ENCODE assay signal across 8 cellular contexts in genomic region chr17:38322156-38322779, GRCh38. TPM values are rescaled to one million over a fixed set of nuclear protein-coding genes. Genes with fewer than 3 reads are reported as not detected.
A peak's percentile ranks its signal among the peaks of the same experiment; 100 is the strongest.
DNase-seq lines count a peak whose midpoint lies in the region; ATAC-seq and TF ChIP-seq lines count a peak whose summit lies in the region.

No MANE protein-coding gene starts in this region.

- CTCF ChIA-PET in CD4-positive, alpha-beta T cell (lab: Charles Lee) = interaction anchor here (0.7 to 1.3 kb wide), 5 partner anchors 9 to 92 kb away, joined by 3 read pairs; no protein-coding TSS in a partner anchor
- CTCF ChIA-PET in HCT116 (lab: Charles Lee) = interaction anchor here (0.6 to 1.6 kb wide), 12 partner anchors 9 to 232 kb away, joined by 3 to 8 read pairs (median 4); partner anchors contain the start of genes MRPL45 and SOCS7
- CTCF ChIA-PET in SK-N-SH (lab: Yijun Ruan, JAX) = interaction anchor here (0.7 to 23.5 kb wide), 9 partner anchors 9 to 121 kb away, joined by 3 to 303 read pairs (median 4); partner anchors contain the start of genes GPR179 and SOCS7

- H3K36me3 ChIP-seq in HCT116 (ENCODE audit: control insufficient read depth in 1 of 2, insufficient read depth in 2 of 2, low read length in 2 of 2) = peaks cover 10 to 11% of the 10 kb centered on the region in 2 experiments
- peaks cover 9 to 21% of the 10 kb centered on the region in 2 experiments for H3K36me3 ChIP-seq in SK-N-SH (replicated peaks in 1 of 2; ENCODE audit: control insufficient read depth in 1 of 2, insufficient read depth in 2 of 2, low read length in 1 of 2)
- H3K36me3 ChIP-seq in heart right ventricle = peaks cover 0 to 71% (median 9%) of the 10 kb centered on the region in 9 donors
- H3K36me3 ChIP-seq in spleen = peaks cover 0 to 67% (median 35%) of the 10 kb centered on the region in 6 donors

- TF ChIP-seq POLR2A in HCT116 (IDR thresholded peaks at IDR 0.05; ENCODE audit: borderline replicate concordance, extremely low read depth, insufficient read depth, insufficient read length) (no peak), spleen (IDR thresholded peaks at IDR 0.05) (no peak)

- no peaks in the 10 kb centered on the region for H3K9me2 ChIP-seq in HCT116 (ENCODE audit: insufficient read depth)
- no peaks in the 10 kb centered on the region for H3K9me2 ChIP-seq in SK-N-SH

- H2AFZ ChIP-seq in HCT116 (ENCODE audit: low read depth, low read length, poor library complexity, severe bottlenecking) = no peak overlapping the region
- no peak overlapping the region for H2AFZ ChIP-seq in SK-N-SH (ENCODE audit: low read depth)

- no peaks in the 10 kb centered on the region for H3K27me3 ChIP-seq in CD4-positive, alpha-beta T cell (ENCODE audit: control insufficient read depth, insufficient read depth, low read length)
- H3K27me3 ChIP-seq in HCT116 (ENCODE audit: insufficient read depth, low read length) = no peaks in the 10 kb centered on the region
- no peaks in the 10 kb centered on the region for H3K27me3 ChIP-seq in SK-N-SH (ENCODE audit: insufficient read depth)
- H3K27me3 ChIP-seq in heart right ventricle = no peaks in the 10 kb centered on the region
- no peaks in the 10 kb centered on the region for H3K27me3 ChIP-seq in spleen (replicated peaks in 1 of 7)

- intact Hi-C loops in CD4-positive, alpha-beta T cell (cut with DNase I, micrococcal nuclease) = no loop called here
- intact Hi-C loops in HCT116 (cut with micrococcal nuclease) (no loop called here), heart right ventricle (cut with DNase I) (loop anchor here in 1 of 10 donors (5.0 to 10.0 kb wide), 2 partner anchors 55 to 83 kb away; no protein-coding TSS in a partner anchor), spleen (cut with DNase I; ENCODE audit: low total_unique reads) (no loop called here)

- no peak overlapping the region for H3K4me2 ChIP-seq in HCT116 (ENCODE audit: low read length)
- no peak overlapping the region for H3K4me2 ChIP-seq in SK-N-SH

- H3K79me2 ChIP-seq in HCT116 (ENCODE audit: insufficient read depth, low read length) = no peaks in the 10 kb centered on the region
- H3K79me2 ChIP-seq in SK-N-SH (ENCODE audit: insufficient read depth) = no peaks in the 10 kb centered on the region

- H3K9me3 Mint-ChIP-seq in CD4-positive, alpha-beta T cell = no peaks in the 10 kb centered on the region
- no peaks in the 10 kb centered on the region for H3K9me3 Mint-ChIP-seq in activated naive CD4-positive, alpha-beta T cell treated with anti-CD3 and anti-CD28 coated beads, Interleukin-2, amount 50 U/mL, for 72 hours

- POLR2A ChIA-PET in CD4-positive, alpha-beta T cell (lab: Charles Lee) = no interaction called here
- POLR2A ChIA-PET in HCT116 (lab: Charles Lee) (no interaction called here), SK-N-SH (lab: Yijun Ruan, JAX) (no interaction called here)

- H3K27ac ChIP-seq in CD4-positive, alpha-beta T cell (ENCODE audit: low read depth, low read length) = no peak overlapping the region
- H3K27ac ChIP-seq in HCT116 (ENCODE audit: low read depth, low read length) (no peak overlapping the region), SK-N-SH (ENCODE audit: low read depth in 2 of 2, low read length in 1 of 2) (no peak overlapping the region), heart right ventricle (no peak overlapping the region), spleen (no peak overlapping the region)

- no peaks in the 10 kb centered on the region for H3K9me3 ChIP-seq in CD4-positive, alpha-beta T cell (ENCODE audit: control insufficient read depth, low read length)
- H3K9me3 ChIP-seq in HCT116 (ENCODE audit: control insufficient read depth in 1 of 2, insufficient read depth in 1 of 2, low read depth in 1 of 2, low read length in 2 of 2) (no peaks in the 10 kb centered on the region), SK-N-SH (no peaks in the 10 kb centered on the region), heart right ventricle (no peaks in the 10 kb centered on the region), spleen (no peaks in the 10 kb centered on the region)

- H3K36me3 Mint-ChIP-seq in CD4-positive, alpha-beta T cell (ENCODE audit: low read depth) = peaks cover 43% of the 10 kb centered on the region
- H3K36me3 Mint-ChIP-seq in activated naive CD4-positive, alpha-beta T cell treated with anti-CD3 and anti-CD28 coated beads, Interleukin-2, amount 50 U/mL, for 72 hours = peaks cover 5 to 6% of the 10 kb centered on the region in 2 donors

- H3K4me3 Mint-ChIP-seq in CD4-positive, alpha-beta T cell = no peak overlapping the region

- H4K20me1 ChIP-seq in HCT116 (ENCODE audit: insufficient read depth) (no peaks in the 10 kb centered on the region), SK-N-SH (ENCODE audit: insufficient read depth) (no peaks in the 10 kb centered on the region)

- ATAC-seq in CD4-positive, alpha-beta T cell (ENCODE audit: poor library complexity) = peak; percentile 96
- ATAC-seq in HCT116 = peak; percentile 91
- ATAC-seq in activated naive CD4-positive, alpha-beta T cell treated with anti-CD3 and anti-CD28 coated beads, Interleukin-2, amount 50 U/mL, for 72 hours = peak; percentile 83 to 87
- peak; percentile 30 to 72 (median 69) for ATAC-seq in heart right ventricle
- no peak for ATAC-seq in GM21528 (IDR thresholded peaks at IDR 0.05; ENCODE audit: low FRiP score, unreplicated experiment)

- no peak for TF ChIP-seq EP300 in SK-N-SH (IDR thresholded peaks at IDR 0.05; ENCODE audit: borderline replicate concordance in 1 of 2, low read depth in 1 of 2, low read length in 1 of 2)

- H3F3A ChIP-seq in SK-N-SH (replicated peaks; ENCODE audit: insufficient read depth) = no peaks in the 10 kb centered on the region

- H3K27ac Mint-ChIP-seq in CD4-positive, alpha-beta T cell = no peak overlapping the region
- peak overlapping the region in 1 of 2 donors; percentile 22 for H3K27ac Mint-ChIP-seq in activated naive CD4-positive, alpha-beta T cell treated with anti-CD3 and anti-CD28 coated beads, Interleukin-2, amount 50 U/mL, for 72 hours

- H3K4me3 ChIP-seq in HCT116 (replicated peaks in 1 of 2; ENCODE audit: low read depth in 1 of 2, low read length in 2 of 2) (no peak overlapping the region), SK-N-SH (ENCODE audit: low read depth in 2 of 2, low read length in 1 of 2) (no peak overlapping the region), heart right ventricle (no peak overlapping the region), spleen (no peak overlapping the region)

- no peak overlapping the region for H3K9ac ChIP-seq in HCT116 (ENCODE audit: low read length)
- H3K9ac ChIP-seq in SK-N-SH = no peak overlapping the region

- H3K27me3 Mint-ChIP-seq in CD4-positive, alpha-beta T cell = no peaks in the 10 kb centered on the region

- WGBS in SK-N-SH (ENCODE audit: low lambda C conversion rate) = 20% methylated on average over 5 of the region's 8 CpGs
- 20 to 21% methylated on average over 8 of the region's 8 CpGs for WGBS in heart right ventricle, 2 donors
- WGBS in spleen, 5 donors = 24 to 33% (median 29%) methylated on average over 8 of the region's 8 CpGs

- peaks cover 9% of the 10 kb centered on the region for H3K4me1 Mint-ChIP-seq in CD4-positive, alpha-beta T cell (ENCODE audit: low read depth)

- RAD21 ChIA-PET in HCT116 (lab: Charles Lee; ENCODE audit: low non-redundant PET in 1 of 2, low total read pairs in 2 of 2, uncharacterized antibody in 2 of 2, unreplicated experiment in 2 of 2) = interaction anchor here in 1 of 2 experiments (1.1 kb wide), 1 partner anchor 11 kb away, joined by 3 read pairs; no protein-coding TSS in a partner anchor

- no TSS peak for BruUV-seq in HCT116 (replicated peaks; lab: Mats Ljungman, UMichigan)

- peak; percentile 82 for TF ChIP-seq CTCF in CD4-positive, alpha-beta T cell (IDR thresholded peaks at IDR 0.05)
- TF ChIP-seq CTCF in HCT116 (IDR thresholded peaks at IDR 0.05 in 2 of 3, conservative IDR thresholded peaks at IDR 0.05 in 1 of 3; ENCODE audit: borderline replicate concordance in 1 of 3, insufficient read depth in 1 of 3, low read depth in 2 of 3, low read length in 2 of 3) = peak in 2 of 3 experiments; percentile 47 to 77; a peak in 4 of 6 replicates
- TF ChIP-seq CTCF in SK-N-SH (IDR thresholded peaks at IDR 0.05) = peak; percentile 60
- peak; percentile 61 to 91 (median 83) for TF ChIP-seq CTCF in heart right ventricle (IDR thresholded peaks at IDR 0.05)
- TF ChIP-seq CTCF in spleen (IDR thresholded peaks at IDR 0.05 in 8 of 11, conservative IDR thresholded peaks at IDR 0.05 in 3 of 11) = peak in 10 of 11 experiments; percentile 6 to 91 (median 86)

- DNase-seq in CD4-positive, alpha-beta T cell = peak; percentile 57 to 78 (median 66)
- peak; percentile 28 for DNase-seq in HCT116 (ENCODE audit: low read depth, low spot score)
- DNase-seq in SK-N-SH = peak; percentile 85
- DNase-seq in activated naive CD4-positive, alpha-beta T cell treated with anti-CD3 and anti-CD28 coated beads, Interleukin-2, amount 50 U/mL, for 72 hours (ENCODE audit: low spot score in 2 of 2) = peak in 1 of 2 donors; percentile 81
- DNase-seq in heart right ventricle = peak; percentile 33 to 61
- DNase-seq in spleen = peak; percentile 91
- no peak for DNase-seq in NCI-H187 treated with DMSO at 0.1 percent for 48 hours (lab: John Stamatoyannopoulos, UW)

- peak; percentile 23; the same call in 1 of the 2 replicates for TF ChIP-seq RAD21 in HCT116 (IDR thresholded peaks at IDR 0.05; ENCODE audit: low read depth)
- TF ChIP-seq RAD21 in SK-N-SH (IDR thresholded peaks at IDR 0.05; ENCODE audit: low read length) = peak; percentile 22; the same call in 1 of the 2 replicates

- H3K4me1 ChIP-seq in HCT116 (ENCODE audit: control insufficient read depth in 1 of 2, insufficient read depth in 2 of 2, low read length in 2 of 2) (0 out of 4 replicates have a peak, but pooled peaks cover 0 to 2% of the 10 kb centered on the region in 2 experiments), SK-N-SH (ENCODE audit: control insufficient read depth in 1 of 2, insufficient read depth in 2 of 2, low read depth in 1 of 2, low read length in 1 of 2) (peaks cover 0 to 30% of the 10 kb centered on the region in 2 experiments; a peak in 2 of 4 replicates), heart right ventricle (peaks cover 0 to 15% (median 10%) of the 10 kb centered on the region in 9 donors), spleen (peaks cover 0 to 20% (median 9%) of the 10 kb centered on the region in 6 donors)

RNA-seq across cellular contexts. Expression of gene GPR179, which starts 21.5 kb away (rescaled TPM):
- not detected for total RNA-seq in CD4-positive, alpha-beta T cell
- total RNA-seq in HCT116 (2021; ENCODE audit: unreplicated experiment) (0.17 TPM), heart right ventricle (under 1 TPM in 8 of 10 donors, not detected in 2; 0.02 to 0.09 (median 0.06) TPM), spleen (under 1 TPM in 4 of 7 donors, not detected in 3; 0.03 to 0.17 (median 0.06) TPM)
- polyA plus RNA-seq in HCT116 (2012) = 0.12 and 0.17 TPM in 2 replicates
- polyA plus RNA-seq in SK-N-SH (2012; rRNA removed) (0.02 TPM in 2 replicates), heart right ventricle (under 1 TPM; under 0.01 to 0.22 TPM), spleen (under 1 TPM in 1 of 3 donors, not detected in 2; 0.03 TPM)
- under 0.01 and 0.01 TPM in 2 replicates for polyA plus RNA-seq in SK-N-SH (2012; cell fraction: cytosol; rRNA removed)
- 0.05 and 0.06 TPM in 2 replicates for polyA plus RNA-seq in SK-N-SH (2012; cell fraction: nucleus; rRNA removed)
- under 1 TPM; 0.02 to 0.04 TPM for total RNA-seq in activated naive CD4-positive, alpha-beta T cell treated with anti-CD3 and anti-CD28 coated beads, Interleukin-2, amount 50 U/mL, for 72 hours

RNA-seq across cellular contexts. Expression of gene MRPL45, which starts 25.3 kb away (rescaled TPM):
- total RNA-seq in CD4-positive, alpha-beta T cell = 10 to 100 TPM; 17.5 to 17.7 TPM
- total RNA-seq in HCT116 (2021; ENCODE audit: unreplicated experiment) (76.1 TPM), heart right ventricle (10 to 100 TPM; 36.1 to 44.6 (median 39.9) TPM), spleen (10 to 100 TPM; 17.4 to 25.5 (median 19.3) TPM)
- polyA plus RNA-seq in HCT116 (2012) = 45.1 and 66.9 TPM in 2 replicates
- polyA plus RNA-seq in SK-N-SH (2012; rRNA removed) (35.5 and 42.8 TPM in 2 replicates), heart right ventricle (10 to 100 TPM; 16.0 to 28.2 TPM), spleen (10 to 100 TPM; 17.8 to 25.6 (median 24.1) TPM)
- polyA plus RNA-seq in SK-N-SH (2012; cell fraction: cytosol; rRNA removed) = 45.2 and 48.4 TPM in 2 replicates
- 19.9 and 25.2 TPM in 2 replicates for polyA plus RNA-seq in SK-N-SH (2012; cell fraction: nucleus; rRNA removed)
- total RNA-seq in activated naive CD4-positive, alpha-beta T cell treated with anti-CD3 and anti-CD28 coated beads, Interleukin-2, amount 50 U/mL, for 72 hours = 10 to 100 TPM; 64.6 to 72.3 TPM

RNA-seq across cellular contexts. Expression of gene SOCS7, which starts 29.4 kb away (rescaled TPM):
- total RNA-seq in CD4-positive, alpha-beta T cell = 10 to 100 TPM; 13.7 to 16.9 TPM
- total RNA-seq in HCT116 (2021; ENCODE audit: unreplicated experiment) = 49.9 TPM
- 39.1 and 43.2 TPM in 2 replicates for polyA plus RNA-seq in HCT116 (2012)
- polyA plus RNA-seq in SK-N-SH (2012; rRNA removed) = 7.4 and 10.0 TPM in 2 replicates
- polyA plus RNA-seq in SK-N-SH (2012; cell fraction: cytosol; rRNA removed) = 5.2 and 7.2 TPM in 2 replicates
- 13.0 and 14.1 TPM in 2 replicates for polyA plus RNA-seq in SK-N-SH (2012; cell fraction: nucleus; rRNA removed)
- total RNA-seq in activated naive CD4-positive, alpha-beta T cell treated with anti-CD3 and anti-CD28 coated beads, Interleukin-2, amount 50 U/mL, for 72 hours = 10 to 100 TPM; 20.8 to 24.1 TPM
- total RNA-seq in heart right ventricle = 10 to 100 TPM; 11.2 to 23.8 (median 16.3) TPM
- 1 to 10 TPM; 2.9 to 4.0 TPM for polyA plus RNA-seq in heart right ventricle
- total RNA-seq in spleen = 10 to 100 TPM in 5 of 7 donors, 1 to 10 TPM in 2; 8.7 to 20.2 (median 12.0) TPM
- polyA plus RNA-seq in spleen = 1 to 10 TPM; 1.2 to 4.4 (median 1.2) TPM
